Comparison of ENCODE assay signal across 23 cellular contexts in genomic region chr5:156261275-156261939, GRCh38.
"Had no signal": no experiment of that assay in that cellular context is flagged by ENCODE, and none has a peak within 500 bp of the region (broad histone marks: within the 10 kb centered on the region; RNA-seq: fewer than 3 reads in every experiment).

No MANE protein-coding gene starts in this region.

- H3K27ac ChIP-seq: coronary artery, dorsolateral prefrontal cortex, esophagus muscularis mucosa, foreskin keratinocyte, gastroesophageal sphincter, heart right ventricle, left ventricle myocardium inferior, lower lobe of right lung had no signal

- H3K36me3 Mint-ChIP-seq: mesothelial cell of epicardium, naive B cell had no signal

- ATAC-seq: foreskin keratinocyte, gastroesophageal sphincter, left colon, left lobe of liver, lower lobe of right lung, mucosa of descending colon had no signal

- H3K9me3 ChIP-seq: esophagus muscularis mucosa, gastroesophageal sphincter, left ventricle myocardium inferior, lower lobe of right lung, mucosa of descending colon had no signal

- H3K9me3 Mint-ChIP-seq: mesothelial cell of epicardium, naive B cell had no signal

- DNase-seq: dermis blood vessel endothelial cell; dorsolateral prefrontal cortex; effector CD4-positive, alpha-beta T cell; effector memory CD4-positive, alpha-beta T cell; foreskin keratinocyte; heart right ventricle; hippocampal formation; islet precursor cell; kidney; kidney glomerular epithelial cell; left colon; left ventricle myocardium inferior; lower lobe of right lung; mesenchymal stem cell; mucosa of descending colon; naive B cell had no signal

- H3K4me3 Mint-ChIP-seq: mesothelial cell of epicardium had no signal

- H3K4me1 Mint-ChIP-seq: mesothelial cell of epicardium, naive B cell had no signal

- H3K4me1 ChIP-seq: esophagus muscularis mucosa, foreskin keratinocyte, gastroesophageal sphincter, heart right ventricle, left ventricle myocardium inferior, lower lobe of right lung had no signal

- H3K27me3 ChIP-seq: dorsolateral prefrontal cortex, esophagus muscularis mucosa, foreskin keratinocyte, gastroesophageal sphincter, heart right ventricle had no signal

- H3K4me3 ChIP-seq: coronary artery, dorsolateral prefrontal cortex, esophagus muscularis mucosa, gastroesophageal sphincter, heart right ventricle, left ventricle myocardium inferior, lower lobe of right lung, mucosa of descending colon had no signal

- H3K36me3 ChIP-seq: esophagus muscularis mucosa, gastroesophageal sphincter, heart right ventricle, left ventricle myocardium inferior, lower lobe of right lung had no signal

- FAIRE-seq: colon, endothelial cell of umbilical vein had no signal
